ENCODE assay signal across 1 cellular context in genomic region chr9:123550012-123550411, GRCh38.
TF ChIP-seq lines count a peak whose summit lies in the region.

No MANE protein-coding gene starts in this region.

TF ChIP-seq in HEK293, 187 proteins besides CTCF, POLR2A, EP300 and RAD21 (continued from another document):
- TF ChIP-seq PRDM10 (tag by site-specific recombination; IDR thresholded peaks at IDR 0.05) = 0 out of 2 replicates have a peak, but pooled peaks have one; percentile 30
- no peak for TF ChIP-seq WT1 (tag by site-specific recombination; IDR thresholded peaks at IDR 0.05)
